9 cellular contexts compared by ENCODE assay signal in genomic region chr1:39230261-39231190, GRCh38. TPM values are rescaled to one million over a fixed set of nuclear protein-coding genes. Genes with fewer than 3 reads are reported as not detected.
DNase-seq lines count a peak whose midpoint lies in the region; ATAC-seq and TF ChIP-seq lines count a peak whose summit lies in the region.
"Had no signal": no experiment of that assay in that cellular context is flagged by ENCODE, and none has a peak within 500 bp of the region (broad histone marks: within the 10 kb centered on the region; RNA-seq: fewer than 3 reads in every experiment).

No MANE protein-coding gene starts in this region.

- H3K9ac ChIP-seq in skeletal muscle satellite cell (ENCODE audit: low read depth, low read length): peak overlapping the region; percentile 8

- no peaks in the 10 kb centered on the region for H3K27me3 ChIP-seq in cardiac muscle cell
- no peaks in the 10 kb centered on the region for H3K27me3 ChIP-seq in skeletal muscle satellite cell (ENCODE audit: control insufficient read depth, insufficient read depth, low read length)
- H3K27me3 ChIP-seq: tibial nerve had no signal

- peak; percentile 86 for ATAC-seq in GM18861 (IDR thresholded peaks at IDR 0.05; ENCODE audit: unreplicated experiment)
- peak; percentile 87 for ATAC-seq in HG03139 (IDR thresholded peaks at IDR 0.05; ENCODE audit: unreplicated experiment)
- ATAC-seq in HG03432 (IDR thresholded peaks at IDR 0.05; ENCODE audit: unreplicated experiment): no peak

- H3K9me3 ChIP-seq in cardiac muscle cell (ENCODE audit: low read depth): no peaks in the 10 kb centered on the region
- H3K9me3 ChIP-seq in skeletal muscle satellite cell (replicated peaks; ENCODE audit: low read length): no peaks in the 10 kb centered on the region
- H3K9me3 ChIP-seq: tibial nerve had no signal

- no peak for TF ChIP-seq CTCF in cardiac muscle cell (IDR thresholded peaks at IDR 0.05; ENCODE audit: low read depth, low read length)

- H3K4me2 ChIP-seq in skeletal muscle satellite cell (ENCODE audit: low read length): peak overlapping the region; percentile 37

- peaks cover 13% of the 10 kb centered on the region for H3K36me3 ChIP-seq in cardiac muscle cell
- H3K36me3 ChIP-seq in skeletal muscle satellite cell (ENCODE audit: insufficient read depth, low read length): peaks cover 3% of the 10 kb centered on the region
- H3K36me3 ChIP-seq: tibial nerve had no signal

- H3K4me3 ChIP-seq in cardiac muscle cell (no peak overlapping the region), skeletal muscle satellite cell (ENCODE audit: low read length) (no peak overlapping the region)
- H3K4me3 ChIP-seq: tibial nerve had no signal

- H3K27me3 Mint-ChIP-seq in activated CD4-positive, alpha-beta T cell treated with anti-CD3 and anti-CD28 coated beads, Interleukin-2, amount 10 ng/mL, durations not matched to agents 7 days and 5 days: no peaks in the 10 kb centered on the region

- H3K27ac ChIP-seq in cardiac muscle cell: peak overlapping the region; percentile 81
- H3K27ac ChIP-seq: tibial nerve had no signal

- CTCF ChIA-PET in activated CD4-positive, alpha-beta T cell treated with anti-CD3 and anti-CD28 coated beads, Interleukin-2, amount 10 ng/mL, durations not matched to agents 7 days and 5 days (lab: Charles Lee): interaction anchor here (0.6 to 1.9 kb wide), 4 partner anchors 10 to 39 kb away, joined by 3 to 4 read pairs (median 3); no protein-coding TSS in a partner anchor

- H3K4me1 Mint-ChIP-seq in activated CD4-positive, alpha-beta T cell treated with anti-CD3 and anti-CD28 coated beads, Interleukin-2, amount 10 ng/mL, durations not matched to agents 7 days and 5 days: peaks cover 47% of the 10 kb centered on the region

- H3K4me1 ChIP-seq in cardiac muscle cell (ENCODE audit: low read depth): peaks cover 5% of the 10 kb centered on the region
- H3K4me1 ChIP-seq in skeletal muscle satellite cell (ENCODE audit: control insufficient read depth, insufficient read depth, low read length): peaks cover 17% of the 10 kb centered on the region

- peaks cover 56% of the 10 kb centered on the region for H3K36me3 Mint-ChIP-seq in activated CD4-positive, alpha-beta T cell treated with anti-CD3 and anti-CD28 coated beads, Interleukin-2, amount 10 ng/mL, durations not matched to agents 7 days and 5 days (ENCODE audit: low read depth)

- peak overlapping the region; percentile 61 for H3K27ac Mint-ChIP-seq in activated CD4-positive, alpha-beta T cell treated with anti-CD3 and anti-CD28 coated beads, Interleukin-2, amount 10 ng/mL, durations not matched to agents 7 days and 5 days

- peak; percentile 18 for DNase-seq in activated CD4-positive, alpha-beta T cell treated with anti-CD3 and anti-CD28 coated beads, Interleukin-2, amount 10 ng/mL, durations not matched to agents 7 days and 5 days
- DNase-seq in cardiac muscle cell (ENCODE audit: low read depth in 1 of 2, low spot score in 1 of 2): peak; percentile 6 to 27
- no peak for DNase-seq in mesenteric fat pad (ENCODE audit: low spot score)
- no peak for DNase-seq in islet precursor cell

- no peaks in the 10 kb centered on the region for H3K9me3 Mint-ChIP-seq in activated CD4-positive, alpha-beta T cell treated with anti-CD3 and anti-CD28 coated beads, Interleukin-2, amount 10 ng/mL, durations not matched to agents 7 days and 5 days

- POLR2A ChIA-PET in activated CD4-positive, alpha-beta T cell treated with anti-CD3 and anti-CD28 coated beads, Interleukin-2, amount 10 ng/mL, durations not matched to agents 7 days and 5 days (lab: Charles Lee): interaction anchor here (0.6 kb wide), 1 partner anchor 214 kb away, joined by 3 read pairs; no protein-coding TSS in a partner anchor

- no peak overlapping the region for H3K4me3 Mint-ChIP-seq in activated CD4-positive, alpha-beta T cell treated with anti-CD3 and anti-CD28 coated beads, Interleukin-2, amount 10 ng/mL, durations not matched to agents 7 days and 5 days

RNA-seq across cellular contexts. Expression of gene MACF1, which starts 26.0 kb away (rescaled TPM):
- 100 to 1,000 TPM; 375 to 395 TPM for total RNA-seq in activated CD4-positive, alpha-beta T cell treated with anti-CD3 and anti-CD28 coated beads, Interleukin-2, amount 10 ng/mL, durations not matched to agents 7 days and 5 days
- total RNA-seq in cardiac muscle cell (146 and 261 TPM in 2 replicates), mesenteric fat pad (386 TPM)
- polyA plus RNA-seq in cardiac muscle cell: 80.4 and 144 TPM in 2 replicates
- total RNA-seq in skeletal muscle satellite cell (2012; rRNA removed): 124 and 151 TPM in 2 replicates

Comparison
In these comparisons a context has a peak if more than half of its experiments do, and no peak if none do; other contexts are left out.
1. DNase-seq: peak in activated CD4-positive, alpha-beta T cell treated with anti-CD3 and anti-CD28 coated beads, Interleukin-2, amount 10 ng/mL, durations not matched to agents 7 days and 5 days (single experiment) and cardiac muscle cell (2 of 2); none in mesenteric fat pad (single experiment) and islet precursor cell (single experiment).